Comparison of ENCODE assay signal across 2 cellular contexts in the genomic region with DNA sequence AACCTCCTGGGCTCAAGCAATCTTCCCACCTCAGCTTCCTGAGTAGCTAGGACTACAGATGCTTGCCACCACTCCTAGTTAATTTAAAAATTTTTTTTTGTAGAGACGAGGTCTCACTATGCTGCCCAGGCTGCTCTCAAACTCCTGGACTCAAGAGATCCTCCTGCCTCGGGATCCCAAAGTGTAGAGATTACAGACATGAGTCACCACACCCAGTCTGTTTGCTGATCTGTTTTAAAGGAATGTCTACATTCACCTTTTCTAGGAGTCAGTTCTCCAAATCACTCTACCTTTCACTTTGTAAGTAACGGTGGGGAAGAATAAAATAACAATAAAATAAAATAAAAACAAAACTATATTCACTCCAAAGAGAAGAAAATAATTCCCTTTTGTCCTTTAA.
A peak's percentile ranks its signal among the peaks of the same experiment; 100 is the strongest.
TF ChIP-seq lines count a peak whose summit lies in the region.

No MANE protein-coding gene starts in this region.

TF ChIP-seq in A549, 52 proteins besides CTCF, POLR2A, EP300 and RAD21:
- TF ChIP-seq RCOR1 (IDR thresholded peaks at IDR 0.05; ENCODE audit: low read depth, low read length) (no peak), FOSL2 (IDR thresholded peaks at IDR 0.05) (0 out of 2 replicates have a peak, but pooled peaks have one; percentile 16), FOSL2 (CRISPR knock-in tag; IDR thresholded peaks at IDR 0.05) (peak; percentile 72), JUNB (IDR thresholded peaks at IDR 0.05) (0 out of 2 replicates have a peak, but pooled peaks have one; percentile 11)

TF ChIP-seq in IMR-90, 13 proteins besides CTCF, POLR2A, EP300 and RAD21:
- TF ChIP-seq SMC3 (IDR thresholded peaks at IDR 0.05; ENCODE audit: low read depth, low read length) (0 out of 2 replicates have a peak, but pooled peaks have one; percentile 6), FOS (IDR thresholded peaks at IDR 0.05; ENCODE audit: low read depth, low read length) (peak; percentile 59), MXI1 (IDR thresholded peaks at IDR 0.05; ENCODE audit: borderline replicate concordance, low read depth, low read length) (no peak)
